20 cellular contexts compared by ENCODE assay signal in genomic region chr5:107324071-107324470, GRCh38.
"Had no signal": no experiment of that assay in that cellular context is flagged by ENCODE, and none has a peak within 500 bp of the region (broad histone marks: within the 10 kb centered on the region; RNA-seq: fewer than 3 reads in every experiment).

No MANE protein-coding gene starts in this region.

- H3K36me3 ChIP-seq: adrenal gland, esophagus muscularis mucosa, left ventricle myocardium inferior, transverse colon had no signal

- H3K27me3 ChIP-seq: adrenal gland, esophagus muscularis mucosa, testis, transverse colon had no signal

- FAIRE-seq: frontal cortex had no signal

- DNase-seq: activated B cell treated with CpG ODN at 0.5 μM for 24 hours; activated CD4-positive, alpha-beta T cell treated with anti-CD3 and anti-CD28 coated beads, Interleukin-2, amount 50 U/mL, for 1 hour; activated CD8-positive, alpha-beta T cell treated with anti-CD3 and anti-CD28 coated beads for 36 hours; activated naive CD4-positive, alpha-beta T cell; activated T-cell treated with anti-CD3 and anti-CD28 coated beads, Interleukin-2, amount 50 U/mL, for 48 hours; adrenal gland; aorta; endodermal cell; islet precursor cell; left ventricle myocardium inferior; mucosa of descending colon; posterior cingulate gyrus; right cardiac atrium; stimulated activated CD4-positive, alpha-beta T cell treated with anti-CD3 and anti-CD28 coated beads, Interleukin-15, amount 100 ng/mL, for 24 hours; stimulated activated naive CD8-positive, alpha-beta T cell treated with anti-CD3 and anti-CD28 coated beads, Interleukin-15, Interleukin-2, amounts not matched to agents 100 U/mL and 50 U/mL, for 24 hours; testis; transverse colon had no signal

- H3K4me3 ChIP-seq: adrenal gland, esophagus muscularis mucosa, left ventricle myocardium inferior, mucosa of descending colon, testis, transverse colon had no signal

- ATAC-seq: activated CD8-positive, alpha-beta T cell treated with anti-CD3 and anti-CD28 coated beads for 36 hours; mucosa of descending colon; natural killer cell treated with Interleukin-12 subunit alpha and Interleukin-12 subunit beta and Interleukin-15 and Interleukin-18, amount 100 ng/mL, for 72 hours; right cardiac atrium; stimulated activated naive CD8-positive, alpha-beta T cell treated with anti-CD3 and anti-CD28 coated beads, Interleukin-15, Interleukin-2, amounts not matched to agents 100 U/mL and 50 U/mL, for 24 hours had no signal
